8 cellular contexts compared by ENCODE assay signal in the genomic region with DNA sequence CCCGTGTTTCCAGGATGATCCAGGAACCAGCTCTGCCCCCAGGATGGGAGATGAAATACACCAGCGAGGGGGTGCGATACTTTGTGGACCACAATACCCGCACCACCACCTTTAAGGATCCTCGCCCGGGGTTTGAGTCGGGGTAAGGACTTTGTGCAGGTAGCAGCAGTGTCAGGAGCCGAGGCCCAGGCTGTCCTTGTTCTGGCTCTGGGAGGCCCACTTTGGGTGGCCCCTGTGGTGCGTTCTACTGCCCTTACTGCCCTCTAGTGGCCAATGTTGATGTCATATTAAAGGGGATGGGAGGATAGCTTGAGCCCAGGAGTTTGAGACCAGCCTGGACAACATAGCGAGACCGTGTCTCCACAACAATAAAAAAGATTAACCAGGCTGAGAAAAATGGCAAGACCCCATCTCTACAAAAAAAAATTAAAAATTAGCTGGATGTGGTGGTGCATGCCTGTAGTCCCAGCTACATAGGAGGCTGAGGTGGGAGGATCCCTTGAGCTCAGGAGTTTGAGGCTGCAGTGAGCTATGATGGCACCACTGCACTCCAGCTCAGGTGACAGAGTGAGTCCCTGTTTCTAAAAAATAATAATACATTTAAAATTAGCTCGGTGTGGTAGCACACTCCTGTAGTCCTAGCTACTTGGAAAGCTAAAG. TPM values are rescaled to one million over a fixed set of nuclear protein-coding genes. Genes with fewer than 3 reads are reported as not detected.
A peak's percentile ranks its signal among the peaks of the same experiment; 100 is the strongest.
DNase-seq lines count a peak whose midpoint lies in the region; ATAC-seq and TF ChIP-seq lines count a peak whose summit lies in the region.

No MANE protein-coding gene starts in this region.

- peak overlapping the region; percentile 33; the same call in 1 of the 2 replicates for H4K91ac ChIP-seq in IMR-90 (ENCODE audit: insufficient read depth, low read depth, low read length)

- H4K5ac ChIP-seq in IMR-90 (ENCODE audit: low read depth, low read length) = no peak overlapping the region

- H3K9ac ChIP-seq in IMR-90 (ENCODE audit: low read depth, low read length) = no peak overlapping the region

- peaks cover 8% of the 10 kb centered on the region; the same call in 1 of the 2 replicates for H3K9me1 ChIP-seq in IMR-90 (ENCODE audit: insufficient read depth, low read length)

- WGBS in IMR-90 (ENCODE audit: extremely low coverage in 2 of 2, insufficient read length in 1 of 2), 2 experiments = no CpG with 5 or more reads among the region's 12 CpGs

- peak overlapping the region in 1 of 2 experiments; percentile 52; a peak in 1 of 4 replicates for H4K8ac ChIP-seq in IMR-90 (ENCODE audit: low read depth in 2 of 2, low read length in 2 of 2)

- intact Hi-C loops in IMR-90 (cut with micrococcal nuclease) = loop anchor here (1.0 to 5.0 kb wide), 2 partner anchors 134 to 218 kb away; no protein-coding TSS in a partner anchor

- H3K56ac ChIP-seq in IMR-90 (ENCODE audit: extremely low read depth, insufficient read depth, low read length) = no peak overlapping the region

- no peak overlapping the region for H3K14ac ChIP-seq in IMR-90 (replicated peaks; ENCODE audit: low read depth, low read length)

- no peak overlapping the region for H3K27ac ChIP-seq in IMR-90 (ENCODE audit: insufficient read depth, low read length)
- no peak overlapping the region for H3K27ac ChIP-seq in brain microvascular endothelial cell

- no peak overlapping the region for H2BK5ac ChIP-seq in IMR-90 (ENCODE audit: low read depth, low read length, poor library complexity, severe bottlenecking)

- H2AK5ac ChIP-seq in IMR-90 (ENCODE audit: low read depth, low read length) = peak overlapping the region; percentile 29; the same call in 1 of the 2 replicates

- no peaks in the 10 kb centered on the region for H3K27me3 ChIP-seq in IMR-90 (ENCODE audit: control insufficient read depth, insufficient read depth, low read length)
- no peaks in the 10 kb centered on the region for H3K27me3 ChIP-seq in brain microvascular endothelial cell (replicated peaks)

- peak overlapping the region; percentile 82 for H2AFZ ChIP-seq in IMR-90 (replicated peaks; ENCODE audit: low read length, poor library complexity)

- peak; percentile 66 for DNase-seq in G401 (ENCODE audit: low spot score)
- DNase-seq in IMR-90 = peak; percentile 60
- DNase-seq in T-helper 1 cell = peak in 3 of 5 donors; percentile 26 to 46 (median 37)
- DNase-seq in brain microvascular endothelial cell = peak; percentile 50
- peak; percentile 91 for DNase-seq in iPS-NIHi7 (ENCODE audit: extremely low spot score)
- peak; percentile 7 to 45 (median 28) for DNase-seq in stimulated activated CD4-positive, alpha-beta T cell treated with anti-CD3 and anti-CD28 coated beads, Interleukin-1b, Interleukin-23, amount 100 ng/mL, for 24 hours (ENCODE audit: low read depth in 4 of 4, low spot score in 1 of 4)
- no peak for DNase-seq in NK-92 (lab: John Stamatoyannopoulos, UW; ENCODE audit: unreplicated experiment)

- no peak overlapping the region for H2BK15ac ChIP-seq in IMR-90 (ENCODE audit: low read depth, low read length)

- no peak overlapping the region for H2BK120ac ChIP-seq in IMR-90 (ENCODE audit: low read depth, low read length)

- ATAC-seq in IMR-90 (ENCODE audit: low read depth) (peak; percentile 93), GM18909 (IDR thresholded peaks at IDR 0.05; ENCODE audit: poor library complexity, unreplicated experiment) (no peak)

- H2BK20ac ChIP-seq in IMR-90 (ENCODE audit: low read depth, low read length) = no peak overlapping the region

- no TSS peak for BruUV-seq in IMR-90 (replicated peaks; lab: Mats Ljungman, UMichigan)

- no peak overlapping the region for H3K18ac ChIP-seq in IMR-90 (ENCODE audit: low read depth, low read length)

- no peaks in the 10 kb centered on the region for H4K20me1 ChIP-seq in IMR-90 (ENCODE audit: insufficient read depth, low read length)

- peaks cover 0 to 17% of the 10 kb centered on the region in 2 experiments; a peak in 3 of 4 replicates for H3K79me1 ChIP-seq in IMR-90 (ENCODE audit: low read depth in 1 of 2, low read length in 2 of 2)

- H3K9me3 ChIP-seq in IMR-90 (ENCODE audit: control insufficient read depth, insufficient read depth, low read length) = no peaks in the 10 kb centered on the region

- peak overlapping the region; percentile 20; the same call in 1 of the 2 replicates for H3K4ac ChIP-seq in IMR-90 (ENCODE audit: low read depth, low read length)

- dilution Hi-C loops in IMR-90 (cut with HindIII; ENCODE audit: low sequenced_read_pairs, unreplicated experiment) = no loop called here

- CTCF ChIA-PET in IMR-90 (lab: Yijun Ruan, JAX) = interaction anchor here (0.6 to 1.6 kb wide), 13 partner anchors 12 to 168 kb away, joined by 3 to 21 read pairs (median 4); a partner anchor contains a TSS

- no peak overlapping the region for H3K23ac ChIP-seq in IMR-90 (ENCODE audit: low read depth, low read length)

- H3K4me2 ChIP-seq in IMR-90 (ENCODE audit: low read depth, low read length) = no peak overlapping the region

- H3K4me3 ChIP-seq in IMR-90 (ENCODE audit: insufficient read depth, low read depth, low read length) = no peak overlapping the region
- no peak overlapping the region for H3K4me3 ChIP-seq in brain microvascular endothelial cell (ENCODE audit: low read depth, low read length)

- in situ Hi-C loops in G401 (cut with HindIII; ENCODE audit: low sequenced_read_pairs) (no loop called here), IMR-90 (cut with MboI; ENCODE audit: low sequenced_read_pairs) (loop anchor here (5.0 kb wide), 1 partner anchor 133 kb away; no protein-coding TSS in a partner anchor), brain microvascular endothelial cell (cut with HindIII; ENCODE audit: low pct_ligation_motif_present, low sequenced_read_pairs) (no loop called here)

- peak overlapping the region; percentile 92 for H2AK9ac ChIP-seq in IMR-90 (replicated peaks; ENCODE audit: low read depth, low read length, poor library complexity)

- TF ChIP-seq POLR2A in IMR-90 (IDR thresholded peaks at IDR 0.05; ENCODE audit: low read depth, low read length) = no peak

- TF ChIP-seq CTCF in IMR-90 (conservative IDR thresholded peaks at IDR 0.05; ENCODE audit: low read depth, low read length) (peak; percentile 74), brain microvascular endothelial cell (IDR thresholded peaks at IDR 0.05; ENCODE audit: low read depth, low read length, missing control alignments) (peak; percentile 74)

- H3K36me3 ChIP-seq in IMR-90 (ENCODE audit: control insufficient read depth, insufficient read depth, low read length) (peaks cover 24% of the 10 kb centered on the region), brain microvascular endothelial cell (replicated peaks) (peaks cover 32% of the 10 kb centered on the region)

- H3K4me1 ChIP-seq in IMR-90 (ENCODE audit: control insufficient read depth, insufficient read depth, low read length) = peaks cover 6% of the 10 kb centered on the region

- POLR2A ChIA-PET in IMR-90 (lab: Charles Lee; ENCODE audit: unreplicated experiment) = no interaction called here

- TF ChIP-seq RAD21 in IMR-90 (IDR thresholded peaks at IDR 0.05; ENCODE audit: low read length) = peak; percentile 89

TF ChIP-seq in IMR-90, 13 proteins besides CTCF, POLR2A, EP300 and RAD21:
- TF ChIP-seq, protein P1, sequence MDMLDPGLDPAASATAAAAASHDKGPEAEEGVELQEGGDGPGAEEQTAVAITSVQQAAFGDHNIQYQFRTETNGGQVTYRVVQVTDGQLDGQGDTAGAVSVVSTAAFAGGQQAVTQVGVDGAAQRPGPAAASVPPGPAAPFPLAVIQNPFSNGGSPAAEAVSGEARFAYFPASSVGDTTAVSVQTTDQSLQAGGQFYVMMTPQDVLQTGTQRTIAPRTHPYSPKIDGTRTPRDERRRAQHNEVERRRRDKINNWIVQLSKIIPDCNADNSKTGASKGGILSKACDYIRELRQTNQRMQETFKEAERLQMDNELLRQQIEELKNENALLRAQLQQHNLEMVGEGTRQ (IDR thresholded peaks at IDR 0.05; ENCODE audit: low read depth, low read length) = no peak; the same call in 1 of the 2 replicates
- TF ChIP-seq SMC3 (IDR thresholded peaks at IDR 0.05; ENCODE audit: low read depth, low read length) = peak; percentile 91
- TF ChIP-seq FOS (IDR thresholded peaks at IDR 0.05; ENCODE audit: low read depth, low read length) = no peak
- TF ChIP-seq CEBPB (IDR thresholded peaks at IDR 0.05; ENCODE audit: low read depth, low read length) = no peak

RNA-seq across cellular contexts. Expression of a gene that starts 20.9 kb away (rescaled TPM):
- total RNA-seq in G401 (2014; rRNA removed; shearing (Covaris generic)) = 0.10 and 1.7 TPM in 2 replicates
- under 0.01 TPM in 1 of 2 replicates, not detected in the other for total RNA-seq in IMR-90 (2012; rRNA removed)
- 0.04 TPM in 1 of 2 replicates, not detected in the other for polyA plus RNA-seq in IMR-90 (2012; rRNA removed)
- 0.02 TPM in 1 of 2 replicates, not detected in the other for polyA plus RNA-seq in IMR-90 (2012; cell fraction: cytosol; rRNA removed)
- 0.41 and 0.85 TPM in 2 replicates for polyA plus RNA-seq in IMR-90 (2012; cell fraction: nucleus; rRNA removed; ENCODE audit: low replicate concordance)
